Comparison of ENCODE assay signal across 25 cellular contexts in the genomic region with DNA sequence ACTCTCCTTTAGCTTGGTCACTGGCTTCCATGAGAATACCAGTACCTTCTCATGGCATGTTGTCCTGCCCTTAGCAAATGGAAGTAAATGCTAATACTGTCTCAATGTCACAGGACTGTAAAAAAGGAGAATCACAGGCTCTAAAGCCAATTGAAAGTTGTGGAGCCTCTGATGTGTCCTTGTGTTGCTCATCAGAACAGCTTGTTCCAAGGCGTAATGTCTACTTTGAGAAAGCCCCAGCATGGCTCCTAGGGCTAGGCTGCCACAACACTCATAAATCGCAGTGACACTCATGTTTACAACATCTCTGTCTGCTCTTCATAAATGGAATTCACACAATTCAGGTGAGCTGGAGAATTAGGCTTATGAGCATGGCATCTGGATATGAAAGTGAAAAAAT.
"Had no signal": no experiment of that assay in that cellular context is flagged by ENCODE, and none has a peak within 500 bp of the region (broad histone marks: within the 10 kb centered on the region; RNA-seq: fewer than 3 reads in every experiment).

No MANE protein-coding gene starts in this region.

- H3K9me3 ChIP-seq: heart right ventricle, left lung, prostate gland, right atrium auricular region, sigmoid colon, spleen, thoracic aorta, tibial nerve, upper lobe of left lung had no signal

- H3K27ac Mint-ChIP-seq: effector memory CD8-positive, alpha-beta T cell; naive thymus-derived CD8-positive, alpha-beta T cell; nephron progenitor cell; stimulated activated memory B cell treated with anti-CD40 and anti-IgM and Interleukin-4, amounts not matched to agents 10 μg/mL and 1 μg/mL and 100 μg/mL, for 72 hours had no signal

- H3K4me1 Mint-ChIP-seq: naive thymus-derived CD8-positive, alpha-beta T cell; stimulated activated memory B cell treated with anti-CD40 and anti-IgM and Interleukin-4, amounts not matched to agents 10 μg/mL and 1 μg/mL and 100 μg/mL, for 72 hours had no signal

- H3K4me3 ChIP-seq: heart right ventricle, left lung, prostate gland, right atrium auricular region, sigmoid colon, skin epidermis, spleen, thoracic aorta, tibial nerve, upper lobe of left lung had no signal

- H3K27me3 ChIP-seq: foreskin keratinocyte, left lung, right atrium auricular region, sigmoid colon, spleen, tibial nerve, upper lobe of left lung had no signal

- ATAC-seq: effector memory CD8-positive, alpha-beta T cell; naive thymus-derived CD8-positive, alpha-beta T cell; stimulated activated memory B cell treated with anti-CD40 and anti-IgM and Interleukin-4, amounts not matched to agents 10 μg/mL and 1 μg/mL and 100 μg/mL, for 72 hours; stimulated activated naive CD8-positive, alpha-beta T cell treated with anti-CD3 and anti-CD28 coated beads, Interleukin-15, Interleukin-2, amounts not matched to agents 100 U/mL and 50 U/mL, for 24 hours had no signal

- DNase-seq: cerebellar nuclear complex; cortex of kidney; effector memory CD8-positive, alpha-beta T cell; erythroblast; foreskin keratinocyte; glutamatergic neuron; heart right ventricle; left lung; mammary epithelial cell; midbrain; naive thymus-derived CD8-positive, alpha-beta T cell; nephron progenitor cell; nucleus accumbens; sigmoid colon; spleen; stimulated activated CD4-positive, alpha-beta T cell treated with anti-CD3 and anti-CD28 coated beads, Interleukin-4, amount 100 ng/mL, for 4 hours; stimulated activated naive CD8-positive, alpha-beta T cell treated with anti-CD3 and anti-CD28 coated beads, Interleukin-15, Interleukin-2, amounts not matched to agents 100 U/mL and 50 U/mL, for 24 hours; substantia nigra; upper lobe of left lung had no signal

- H3K36me3 Mint-ChIP-seq: stimulated activated memory B cell treated with anti-CD40 and anti-IgM and Interleukin-4, amounts not matched to agents 10 μg/mL and 1 μg/mL and 100 μg/mL, for 72 hours had no signal

- H3K27ac ChIP-seq: heart right ventricle, left lung, prostate gland, right atrium auricular region, sigmoid colon, spleen, thoracic aorta, upper lobe of left lung had no signal

- H3K9me3 Mint-ChIP-seq: stimulated activated memory B cell treated with anti-CD40 and anti-IgM and Interleukin-4, amounts not matched to agents 10 μg/mL and 1 μg/mL and 100 μg/mL, for 72 hours had no signal

- H3K4me3 Mint-ChIP-seq: effector memory CD8-positive, alpha-beta T cell; naive thymus-derived CD8-positive, alpha-beta T cell; nephron progenitor cell; stimulated activated memory B cell treated with anti-CD40 and anti-IgM and Interleukin-4, amounts not matched to agents 10 μg/mL and 1 μg/mL and 100 μg/mL, for 72 hours had no signal

- H3K36me3 ChIP-seq: heart right ventricle, left lung, prostate gland, right atrium auricular region, sigmoid colon, spleen, thoracic aorta, tibial nerve, upper lobe of left lung had no signal

- H3K4me1 ChIP-seq: prostate gland, right atrium auricular region had no signal
